ENCODE assay signal across 11 cellular contexts in genomic region chr7:115217373-115217772, GRCh38.
A peak's percentile ranks its signal among the peaks of the same experiment; 100 is the strongest.
DNase-seq lines count a peak whose midpoint lies in the region; ATAC-seq and TF ChIP-seq lines count a peak whose summit lies in the region.
"Had no signal": no experiment of that assay in that cellular context is flagged by ENCODE, and none has a peak within 500 bp of the region (broad histone marks: within the 10 kb centered on the region; RNA-seq: fewer than 3 reads in every experiment).

No MANE protein-coding gene starts in this region.

- no peaks in the 10 kb centered on the region for H3K9me3 Mint-ChIP-seq in HFFc6

- H3K27ac Mint-ChIP-seq in HFFc6, result no peak overlapping the region

- intact Hi-C loops in lower leg skin (cut with DNase I; ENCODE audit: low total_unique reads), result no loop called here

- H3K4me3 ChIP-seq in lower leg skin (ENCODE audit: low read depth, poor library complexity, severe bottlenecking), result no peak overlapping the region

- no peak overlapping the region for H3K4me3 Mint-ChIP-seq in HFFc6

- WGBS in lower leg skin, 2 donors, result 72 to 88% methylated on average over 1 of the region's 1 CpG

- no peaks in the 10 kb centered on the region for H3K27me3 Mint-ChIP-seq in HFFc6 (ENCODE audit: insufficient read depth)

- H3K36me3 Mint-ChIP-seq in HFFc6 (ENCODE audit: low read depth), result no peaks in the 10 kb centered on the region

- DNase-seq in DMS53 (lab: John Stamatoyannopoulos, UW) (peak; percentile 39), DMS53 treated with DMSO at 0.1 percent for 48 hours (lab: John Stamatoyannopoulos, UW; ENCODE audit: unreplicated experiment) (no peak), HFFc6 (no peak), myocyte (ENCODE audit: low read depth) (peak; percentile 38), lower leg skin (ENCODE audit: low spot score in 2 of 2) (no peak)
- DNase-seq: effector memory CD4-positive, alpha-beta T cell; NCI-H2227 treated with DMSO at 0.1 percent for 48 hours; retina had no signal

- ATAC-seq in GM18505 (IDR thresholded peaks at IDR 0.05; ENCODE audit: unreplicated experiment), result no peak
- ATAC-seq in HG03135 (IDR thresholded peaks at IDR 0.05; ENCODE audit: unreplicated experiment), result no peak

- no peak overlapping the region for H3K27ac ChIP-seq in VCaP

- TF ChIP-seq CTCF in HFFc6 (IDR thresholded peaks at IDR 0.05) (peak; percentile 69), VCaP (conservative IDR thresholded peaks at IDR 0.05) (peak; percentile 60), lower leg skin (IDR thresholded peaks at IDR 0.05) (no peak)

- H3K4me1 Mint-ChIP-seq in HFFc6 (ENCODE audit: low read depth), result peaks cover 23% of the 10 kb centered on the region

- no peak for TF ChIP-seq POLR2A in lower leg skin (IDR thresholded peaks at IDR 0.05)
- no peak for TF ChIP-seq POLR2A in GM18505 (IDR thresholded peaks at IDR 0.05; ENCODE audit: borderline replicate concordance, extremely low read depth, insufficient read depth, insufficient read length)

Comparison
In these comparisons a context has a peak if more than half of its experiments do, and no peak if none do; other contexts are left out.
1. DNase-seq: peak in DMS53 (single experiment) and myocyte (single experiment); none in DMS53 treated with DMSO at 0.1 percent for 48 hours (single experiment), HFFc6 (single experiment) and lower leg skin (0 of 2).
2. CTCF ChIP-seq: peak in HFFc6 (single experiment) and VCaP (single experiment); none in lower leg skin (0 of 3).